23 cellular contexts compared by ENCODE assay signal in genomic region chr17:75546181-75546580, GRCh38. TPM values are rescaled to one million over a fixed set of nuclear protein-coding genes. Genes with fewer than 3 reads are reported as not detected.
A peak's percentile ranks its signal among the peaks of the same experiment; 100 is the strongest.
DNase-seq lines count a peak whose midpoint lies in the region; ATAC-seq, FAIRE-seq and TF ChIP-seq lines count a peak whose summit lies in the region.
"Had no signal": no experiment of that assay in that cellular context is flagged by ENCODE, and none has a peak within 500 bp of the region (broad histone marks: within the 10 kb centered on the region; RNA-seq: fewer than 3 reads in every experiment).

No MANE protein-coding gene starts in this region.

- peaks cover 17% of the 10 kb centered on the region for H3K4me1 ChIP-seq in cardiac muscle cell (ENCODE audit: low read depth)
- peaks cover 0 to 7% (median 0%) of the 10 kb centered on the region in 9 donors for H3K4me1 ChIP-seq in heart right ventricle
- peaks cover 92% of the 10 kb centered on the region for H3K4me1 ChIP-seq in body of pancreas
- H3K4me1 ChIP-seq in HepG2 (ENCODE audit: insufficient read depth, low read length) = peaks cover 46% of the 10 kb centered on the region

- TF ChIP-seq CTCF in cardiac muscle cell (IDR thresholded peaks at IDR 0.05; ENCODE audit: low read depth, low read length) = no peak
- no peak for TF ChIP-seq CTCF in heart right ventricle (IDR thresholded peaks at IDR 0.05)
- no peak for TF ChIP-seq CTCF in body of pancreas (IDR thresholded peaks at IDR 0.05)
- no peak for TF ChIP-seq CTCF in HepG2 (CRISPR knock-in tag; IDR thresholded peaks at IDR 0.05)
- no peak for TF ChIP-seq CTCF in type B pancreatic cell (conservative IDR thresholded peaks at IDR 0.05)
- TF ChIP-seq CTCF in GM13977 (IDR thresholded peaks at IDR 0.05; ENCODE audit: extremely low read depth, insufficient read depth, missing control alignments) = no peak

- POLR2A ChIA-PET in HepG2 (lab: Yijun Ruan, JAX) = interaction anchor here (1.2 kb wide), 1 partner anchor 21 kb away, joined by 4 read pairs; the partner anchor contains the start of gene LLGL2

- no peaks in the 10 kb centered on the region for H3K27me3 ChIP-seq in cardiac muscle cell
- no peaks in the 10 kb centered on the region for H3K27me3 ChIP-seq in heart right ventricle
- no peaks in the 10 kb centered on the region for H3K27me3 ChIP-seq in body of pancreas
- no peaks in the 10 kb centered on the region for H3K27me3 ChIP-seq in HepG2 (ENCODE audit: control insufficient read depth in 1 of 2, insufficient read depth in 2 of 2, low read length in 2 of 2)
- H3K27me3 ChIP-seq: BLaER1 had no signal

- CTCF ChIA-PET in HepG2 (lab: Yijun Ruan, JAX; ENCODE audit: low intra/inter-chr PET ratio, low total read pairs) = no interaction called here

- peak overlapping the region; percentile 51 for H3K27ac ChIP-seq in cardiac muscle cell
- H3K27ac ChIP-seq in heart right ventricle = no peak overlapping the region
- peak overlapping the region in 3 of 4 donors; percentile 59 to 79 (median 75) for H3K27ac ChIP-seq in body of pancreas
- H3K27ac ChIP-seq in HepG2 (ENCODE audit: extremely low read length, insufficient read depth, low read length) = no peak overlapping the region
- H3K27ac ChIP-seq: BLaER1, HL-60 had no signal

- no peaks in the 10 kb centered on the region for H3K27me3 Mint-ChIP-seq in type B pancreatic cell

- in situ Hi-C loops in HepG2 (cut with HindIII; ENCODE audit: extremely low pct_ligation_motif_present, low pct_unique_long_range_greater_than_20kb) = no loop called here
- in situ Hi-C loops in GM13977 (cut with MboI; ENCODE audit: low pct_unique_long_range_greater_than_20kb, low sequenced_read_pairs, unreplicated experiment) = no loop called here

- H3K9ac ChIP-seq in HepG2 (ENCODE audit: insufficient read depth, low read depth, low read length) = no peak overlapping the region
- H3K9ac ChIP-seq: BLaER1 had no signal

- 70 to 78% methylated on average over 13 of the region's 13 CpGs for WGBS in heart right ventricle, 2 donors
- 19 to 37% methylated on average over 8 to 13 of the region's 13 CpGs for WGBS in body of pancreas, 2 donors
- WGBS in HepG2 (ENCODE audit: low lambda C conversion rate) = 95% methylated on average over 13 of the region's 13 CpGs

- intact Hi-C loops in heart right ventricle (cut with DNase I) = no loop called here
- intact Hi-C loops in body of pancreas (cut with DNase I) = no loop called here
- intact Hi-C loops in HepG2 (cut with micrococcal nuclease; ENCODE audit: unreplicated experiment) = no loop called here

- no peak for TF ChIP-seq RAD21 in HepG2 (CRISPR knock-in tag; IDR thresholded peaks at IDR 0.05)

- H2AFZ ChIP-seq in HepG2 (ENCODE audit: low read length) = no peak overlapping the region
- H2AFZ ChIP-seq: GM23338 had no signal

- no peaks in the 10 kb centered on the region for H3K36me3 Mint-ChIP-seq in type B pancreatic cell

- H3K9me3 ChIP-seq in cardiac muscle cell (ENCODE audit: low read depth) = no peaks in the 10 kb centered on the region
- no peaks in the 10 kb centered on the region for H3K9me3 ChIP-seq in heart right ventricle
- no peaks in the 10 kb centered on the region for H3K9me3 ChIP-seq in body of pancreas
- no peaks in the 10 kb centered on the region for H3K9me3 ChIP-seq in HepG2 (ENCODE audit: low read length)
- H3K9me3 ChIP-seq: BLaER1 had no signal

- TF ChIP-seq EP300 in HepG2 (IDR thresholded peaks at IDR 0.05; ENCODE audit: low read depth in 2 of 2, low read length in 2 of 2) = no peak
- no peak for TF ChIP-seq EP300 in HepG2 (CRISPR knock-in tag; IDR thresholded peaks at IDR 0.05; ENCODE audit: borderline replicate concordance)

- no peaks in the 10 kb centered on the region for H3K9me3 Mint-ChIP-seq in type B pancreatic cell
- H3K9me3 Mint-ChIP-seq: CD8-positive, alpha-beta T cell; GM23338 had no signal

- H3K27ac Mint-ChIP-seq in type B pancreatic cell = peak overlapping the region; percentile 79
- H3K27ac Mint-ChIP-seq: CD8-positive, alpha-beta T cell had no signal

- H3K4me2 ChIP-seq in HepG2 (ENCODE audit: low read depth, low read length) = no peak overlapping the region
- H3K4me2 ChIP-seq: BLaER1, GM23338 had no signal

- DNase-seq in cardiac muscle cell (ENCODE audit: low read depth in 1 of 2, low spot score in 1 of 2) (no peak), heart right ventricle (no peak), body of pancreas (peak; percentile 43 to 67 (median 49)), HepG2 (ENCODE audit: low spot score) (no peak), type B pancreatic cell (ENCODE audit: extremely low spot score, unreplicated experiment) (no peak), GM13977 (ENCODE audit: low spot score) (no peak), frontal cortex (ENCODE audit: low spot score in 2 of 2) (no peak)
- DNase-seq: 8988T; CD8-positive, alpha-beta T cell; COR-L47; DMS 273 treated with DMSO at 0.1 percent for 48 hours; DMS53; DND-41; EL; HCEC 1CT; IMR-90 had no signal

- H4K20me1 ChIP-seq in HepG2 (ENCODE audit: insufficient read depth, low read length) = no peaks in the 10 kb centered on the region

- peaks cover 5% of the 10 kb centered on the region for H3K4me1 Mint-ChIP-seq in type B pancreatic cell (ENCODE audit: unreplicated experiment)

- no TSS peak for BruUV-seq in HepG2 (replicated peaks; lab: Mats Ljungman, UMichigan)

- ATAC-seq in heart right ventricle (no peak), body of pancreas (no peak), HepG2 (no peak), GM18907 (IDR thresholded peaks at IDR 0.05; ENCODE audit: unreplicated experiment) (no peak)
- ATAC-seq: CD8-positive, alpha-beta T cell; GM12878; GM23338 had no signal

- H3K36me3 ChIP-seq in cardiac muscle cell = no peaks in the 10 kb centered on the region
- no peaks in the 10 kb centered on the region for H3K36me3 ChIP-seq in heart right ventricle
- no peaks in the 10 kb centered on the region for H3K36me3 ChIP-seq in body of pancreas (replicated peaks in 1 of 2; ENCODE audit: insufficient read depth in 1 of 2, low read depth in 2 of 2)
- H3K36me3 ChIP-seq in HepG2 (replicated peaks in 1 of 2; ENCODE audit: control insufficient read depth in 1 of 2, insufficient read depth in 2 of 2, low read length in 2 of 2) = peaks cover 6 to 23% of the 10 kb centered on the region in 2 experiments; a peak in 3 of 5 replicates

- TF ChIP-seq POLR2A in body of pancreas (IDR thresholded peaks at IDR 0.05) (no peak), HepG2 (IDR thresholded peaks at IDR 0.05; ENCODE audit: insufficient read depth in 1 of 2, low read depth in 2 of 2, low read length in 2 of 2) (no peak)

- no peaks in the 10 kb centered on the region for H3K79me2 ChIP-seq in HepG2 (ENCODE audit: insufficient read depth, low read length)

- FAIRE-seq in HepG2 (lab: Jason Lieb, UNC) = no peak
- FAIRE-seq in frontal cortex (lab: Jason Lieb, UNC) = no peak
- FAIRE-seq: GM12878, H54 had no signal

- no peak overlapping the region for H3K4me3 Mint-ChIP-seq in type B pancreatic cell
- H3K4me3 Mint-ChIP-seq: CD8-positive, alpha-beta T cell; GM23338 had no signal

- no peak overlapping the region for H3K4me3 ChIP-seq in cardiac muscle cell
- H3K4me3 ChIP-seq in heart right ventricle = no peak overlapping the region
- no peak overlapping the region for H3K4me3 ChIP-seq in body of pancreas
- H3K4me3 ChIP-seq in HepG2 (replicated peaks in 1 of 3; ENCODE audit: insufficient read depth in 1 of 3, low read depth in 2 of 3, low read length in 3 of 3) = no peak overlapping the region
- H3K4me3 ChIP-seq: BLaER1, GM12878, GM23338 had no signal

RNA-seq across cellular contexts. Expression of gene LLGL2, which starts 20.7 kb away (rescaled TPM):
- total RNA-seq in cardiac muscle cell (28.1 and 40.3 TPM in 2 replicates), heart right ventricle (1 to 10 TPM; 1.1 to 5.0 (median 2.6) TPM), body of pancreas (100 to 1,000 TPM; 113 to 251 TPM), HepG2 (2016; rRNA removed; fragmentation: Illumina TruSeq; extraction: Trizol) (53.9 and 86.7 TPM in 2 replicates), type B pancreatic cell (ENCODE audit: low replicate concordance) (90.6 and 226 TPM in 2 replicates), frontal cortex (0.82 TPM)
- polyA plus RNA-seq in cardiac muscle cell (35.2 and 45.5 TPM in 2 replicates), heart right ventricle (10 to 100 TPM in 1 of 2 donors, 1 to 10 TPM in 1; 5.6 to 14.8 TPM), HepG2 (2011; rRNA removed) (83.0 and 109 TPM in 2 replicates)
- total RNA-seq in HepG2 (2016; cell fraction: cytosol; rRNA removed; fragmentation: Illumina TruSeq; extraction: Trizol; ENCODE audit: low read depth) = 27.2 and 32.8 TPM in 2 replicates
- 51.9 and 87.2 TPM in 2 replicates for total RNA-seq in HepG2 (2016; cell fraction: insoluble cytoplasmic fraction; rRNA removed; fragmentation: Illumina TruSeq; extraction: Trizol)
- 45.8 and 50.7 TPM in 2 replicates for total RNA-seq in HepG2 (2016; cell fraction: membrane; rRNA removed; fragmentation: Illumina TruSeq; extraction: Trizol)
- total RNA-seq in HepG2 (2016; cell fraction: nucleus; rRNA removed; fragmentation: Illumina TruSeq; extraction: Trizol) = 72.1 and 85.8 TPM in 2 replicates
- 40.2 and 67.1 TPM in 2 replicates for polyA plus RNA-seq in HepG2 (2011; cell fraction: cytosol; rRNA removed)
- 384 and 448 TPM in 2 replicates for polyA plus RNA-seq in HepG2 (2011; cell fraction: nucleus; rRNA removed)
- polyA plus RNA-seq in HepG2 (2012) = 33.3 and 59.5 TPM in 2 replicates
- polyA plus RNA-seq in HepG2 (2016; cell fraction: cytosol; fragmentation: Illumina TruSeq; extraction: Trizol; ENCODE audit: low read depth) = 23.2 and 28.1 TPM in 2 replicates
- polyA plus RNA-seq in HepG2 (2016; cell fraction: insoluble cytoplasmic fraction; fragmentation: Illumina TruSeq; extraction: Trizol; ENCODE audit: low read depth) = 41.6 and 52.9 TPM in 2 replicates
- 32.5 and 33.0 TPM in 2 replicates for polyA plus RNA-seq in HepG2 (2016; cell fraction: membrane; fragmentation: Illumina TruSeq; extraction: Trizol; ENCODE audit: low read depth)
- polyA plus RNA-seq in HepG2 (2016; cell fraction: nucleus; fragmentation: Illumina TruSeq; extraction: Trizol; ENCODE audit: insufficient read depth, low read depth) = 204 and 230 TPM in 2 replicates
- polyA minus RNA-seq in HepG2 (2011; rRNA and poly(A)+ RNA removed; ENCODE audit: low replicate concordance) = 30.9 and 126 TPM in 2 replicates
- polyA minus RNA-seq in HepG2 (2011; cell fraction: cytosol; rRNA and poly(A)+ RNA removed) = 30.6 and 31.7 TPM in 2 replicates
- polyA minus RNA-seq in HepG2 (2011; cell fraction: nucleus; rRNA and poly(A)+ RNA removed) = 79.4 and 86.0 TPM in 2 replicates
- total RNA-seq: HT1080 had no signal

RNA-seq across cellular contexts. Expression of gene TSEN54, which starts 29.9 kb away (rescaled TPM):
- total RNA-seq in cardiac muscle cell = 70.5 and 88.8 TPM in 2 replicates
- polyA plus RNA-seq in cardiac muscle cell = 52.8 and 64.4 TPM in 2 replicates
- 1 to 10 TPM; 4.2 to 9.9 (median 6.1) TPM for total RNA-seq in heart right ventricle
- polyA plus RNA-seq in heart right ventricle = 10 to 100 TPM; 13.6 to 18.1 TPM
- 100 to 1,000 TPM in 1 of 2 donors, 10 to 100 TPM in 1; 63.8 to 123 TPM for total RNA-seq in body of pancreas
- total RNA-seq in HepG2 (2016; rRNA removed; fragmentation: Illumina TruSeq; extraction: Trizol) = 43.6 and 62.9 TPM in 2 replicates
- total RNA-seq in HepG2 (2016; cell fraction: cytosol; rRNA removed; fragmentation: Illumina TruSeq; extraction: Trizol; ENCODE audit: low read depth) = 20.6 and 23.0 TPM in 2 replicates
- 44.0 and 64.1 TPM in 2 replicates for total RNA-seq in HepG2 (2016; cell fraction: insoluble cytoplasmic fraction; rRNA removed; fragmentation: Illumina TruSeq; extraction: Trizol)
- 44.5 and 45.0 TPM in 2 replicates for total RNA-seq in HepG2 (2016; cell fraction: membrane; rRNA removed; fragmentation: Illumina TruSeq; extraction: Trizol)
- total RNA-seq in HepG2 (2016; cell fraction: nucleus; rRNA removed; fragmentation: Illumina TruSeq; extraction: Trizol) = 39.9 and 48.4 TPM in 2 replicates
- 63.3 and 64.4 TPM in 2 replicates for polyA plus RNA-seq in HepG2 (2011; rRNA removed)
- polyA plus RNA-seq in HepG2 (2011; cell fraction: cytosol; rRNA removed) = 36.2 and 47.1 TPM in 2 replicates
- polyA plus RNA-seq in HepG2 (2011; cell fraction: nucleus; rRNA removed) = 87.7 and 89.1 TPM in 2 replicates
- polyA plus RNA-seq in HepG2 (2012) = 22.1 and 34.4 TPM in 2 replicates
- 20.4 and 20.5 TPM in 2 replicates for polyA plus RNA-seq in HepG2 (2016; cell fraction: cytosol; fragmentation: Illumina TruSeq; extraction: Trizol; ENCODE audit: low read depth)
- 37.7 and 50.5 TPM in 2 replicates for polyA plus RNA-seq in HepG2 (2016; cell fraction: insoluble cytoplasmic fraction; fragmentation: Illumina TruSeq; extraction: Trizol; ENCODE audit: low read depth)
- 30.9 and 35.9 TPM in 2 replicates for polyA plus RNA-seq in HepG2 (2016; cell fraction: membrane; fragmentation: Illumina TruSeq; extraction: Trizol; ENCODE audit: low read depth)
- polyA plus RNA-seq in HepG2 (2016; cell fraction: nucleus; fragmentation: Illumina TruSeq; extraction: Trizol; ENCODE audit: insufficient read depth, low read depth) = 108 and 110 TPM in 2 replicates
- 56.0 and 95.0 TPM in 2 replicates for polyA minus RNA-seq in HepG2 (2011; rRNA and poly(A)+ RNA removed; ENCODE audit: low replicate concordance)
- 11.3 and 14.0 TPM in 2 replicates for polyA minus RNA-seq in HepG2 (2011; cell fraction: cytosol; rRNA and poly(A)+ RNA removed)
- polyA minus RNA-seq in HepG2 (2011; cell fraction: nucleus; rRNA and poly(A)+ RNA removed) = 13.9 and 15.5 TPM in 2 replicates
- total RNA-seq in type B pancreatic cell (ENCODE audit: low replicate concordance) = 28.4 and 41.0 TPM in 2 replicates
- 11.4 TPM for total RNA-seq in frontal cortex

RNA-seq across cellular contexts. Expression of gene CASKIN2, which starts 30.8 kb away (rescaled TPM):
- total RNA-seq in cardiac muscle cell = 24.4 and 31.2 TPM in 2 replicates
- polyA plus RNA-seq in cardiac muscle cell = 18.1 and 27.3 TPM in 2 replicates
- total RNA-seq in heart right ventricle = 10 to 100 TPM; 29.0 to 59.2 (median 37.2) TPM
- 10 to 100 TPM; 17.6 to 31.2 TPM for polyA plus RNA-seq in heart right ventricle
- total RNA-seq in body of pancreas = 10 to 100 TPM in 1 of 2 donors, 1 to 10 TPM in 1; 9.1 to 16.2 TPM
- total RNA-seq in HepG2 (2016; rRNA removed; fragmentation: Illumina TruSeq; extraction: Trizol) = 5.2 and 10.6 TPM in 2 replicates
- 1.5 and 1.8 TPM in 2 replicates for total RNA-seq in HepG2 (2016; cell fraction: cytosol; rRNA removed; fragmentation: Illumina TruSeq; extraction: Trizol; ENCODE audit: low read depth)
- total RNA-seq in HepG2 (2016; cell fraction: insoluble cytoplasmic fraction; rRNA removed; fragmentation: Illumina TruSeq; extraction: Trizol) = 4.9 and 7.5 TPM in 2 replicates
- 3.4 and 4.1 TPM in 2 replicates for total RNA-seq in HepG2 (2016; cell fraction: membrane; rRNA removed; fragmentation: Illumina TruSeq; extraction: Trizol)
- total RNA-seq in HepG2 (2016; cell fraction: nucleus; rRNA removed; fragmentation: Illumina TruSeq; extraction: Trizol) = 6.8 and 8.0 TPM in 2 replicates
- 6.8 and 7.8 TPM in 2 replicates for polyA plus RNA-seq in HepG2 (2011; rRNA removed)
- 1.9 and 2.2 TPM in 2 replicates for polyA plus RNA-seq in HepG2 (2011; cell fraction: cytosol; rRNA removed)
- polyA plus RNA-seq in HepG2 (2011; cell fraction: nucleus; rRNA removed) = 23.6 and 26.5 TPM in 2 replicates
- 6.2 and 9.6 TPM in 2 replicates for polyA plus RNA-seq in HepG2 (2012)
- 0.61 and 0.68 TPM in 2 replicates for polyA plus RNA-seq in HepG2 (2016; cell fraction: cytosol; fragmentation: Illumina TruSeq; extraction: Trizol; ENCODE audit: low read depth)
- 4.4 and 7.0 TPM in 2 replicates for polyA plus RNA-seq in HepG2 (2016; cell fraction: insoluble cytoplasmic fraction; fragmentation: Illumina TruSeq; extraction: Trizol; ENCODE audit: low read depth)
- polyA plus RNA-seq in HepG2 (2016; cell fraction: membrane; fragmentation: Illumina TruSeq; extraction: Trizol; ENCODE audit: low read depth) = 1.6 and 1.8 TPM in 2 replicates
- polyA plus RNA-seq in HepG2 (2016; cell fraction: nucleus; fragmentation: Illumina TruSeq; extraction: Trizol; ENCODE audit: insufficient read depth, low read depth) = 16.3 and 16.6 TPM in 2 replicates
- 11.8 and 14.9 TPM in 2 replicates for polyA minus RNA-seq in HepG2 (2011; rRNA and poly(A)+ RNA removed; ENCODE audit: low replicate concordance)
- 4.9 and 5.0 TPM in 2 replicates for polyA minus RNA-seq in HepG2 (2011; cell fraction: cytosol; rRNA and poly(A)+ RNA removed)
- 17.0 and 20.4 TPM in 2 replicates for polyA minus RNA-seq in HepG2 (2011; cell fraction: nucleus; rRNA and poly(A)+ RNA removed)
- 29.5 and 31.2 TPM in 2 replicates for total RNA-seq in type B pancreatic cell (ENCODE audit: low replicate concordance)
- total RNA-seq in frontal cortex = 6.1 TPM

RNA-seq across cellular contexts. Expression of gene MYO15B, which starts 41.4 kb away (rescaled TPM):
- total RNA-seq in cardiac muscle cell (15.3 and 101 TPM in 2 replicates), heart right ventricle (10 to 100 TPM; 27.9 to 62.2 (median 45.8) TPM), body of pancreas (100 to 1,000 TPM in 1 of 2 donors, 10 to 100 TPM in 1; 61.2 to 183 TPM), HepG2 (2016; rRNA removed; fragmentation: Illumina TruSeq; extraction: Trizol) (1.9 and 2.8 TPM in 2 replicates), type B pancreatic cell (ENCODE audit: low replicate concordance) (48.2 and 49.0 TPM in 2 replicates), frontal cortex (19.6 TPM)
- polyA plus RNA-seq in cardiac muscle cell (21.3 and 49.2 TPM in 2 replicates), heart right ventricle (100 to 1,000 TPM in 1 of 2 donors, 10 to 100 TPM in 1; 30.8 to 205 TPM), HepG2 (2011; rRNA removed) (8.1 and 11.2 TPM in 2 replicates)
- 0.61 and 0.79 TPM in 2 replicates for total RNA-seq in HepG2 (2016; cell fraction: cytosol; rRNA removed; fragmentation: Illumina TruSeq; extraction: Trizol; ENCODE audit: low read depth)
- 1.1 and 2.7 TPM in 2 replicates for total RNA-seq in HepG2 (2016; cell fraction: insoluble cytoplasmic fraction; rRNA removed; fragmentation: Illumina TruSeq; extraction: Trizol)
- total RNA-seq in HepG2 (2016; cell fraction: membrane; rRNA removed; fragmentation: Illumina TruSeq; extraction: Trizol) = 0.83 and 1.2 TPM in 2 replicates
- 3.0 and 3.8 TPM in 2 replicates for total RNA-seq in HepG2 (2016; cell fraction: nucleus; rRNA removed; fragmentation: Illumina TruSeq; extraction: Trizol)
- polyA plus RNA-seq in HepG2 (2011; cell fraction: cytosol; rRNA removed) = 1.6 and 2.5 TPM in 2 replicates
- polyA plus RNA-seq in HepG2 (2011; cell fraction: nucleus; rRNA removed) = 122 and 144 TPM in 2 replicates
- polyA plus RNA-seq in HepG2 (2012) = 9.5 and 12.7 TPM in 2 replicates
- polyA plus RNA-seq in HepG2 (2016; cell fraction: cytosol; fragmentation: Illumina TruSeq; extraction: Trizol; ENCODE audit: low read depth) = 0.53 and 1.00 TPM in 2 replicates
- 0.63 and 1.4 TPM in 2 replicates for polyA plus RNA-seq in HepG2 (2016; cell fraction: insoluble cytoplasmic fraction; fragmentation: Illumina TruSeq; extraction: Trizol; ENCODE audit: low read depth)
- polyA plus RNA-seq in HepG2 (2016; cell fraction: membrane; fragmentation: Illumina TruSeq; extraction: Trizol; ENCODE audit: low read depth) = 0.49 and 0.86 TPM in 2 replicates
- polyA plus RNA-seq in HepG2 (2016; cell fraction: nucleus; fragmentation: Illumina TruSeq; extraction: Trizol; ENCODE audit: insufficient read depth, low read depth) = 12.0 and 13.6 TPM in 2 replicates
- 7.2 and 13.2 TPM in 2 replicates for polyA minus RNA-seq in HepG2 (2011; rRNA and poly(A)+ RNA removed; ENCODE audit: low replicate concordance)
- 3.0 and 6.8 TPM in 2 replicates for polyA minus RNA-seq in HepG2 (2011; cell fraction: cytosol; rRNA and poly(A)+ RNA removed)
- polyA minus RNA-seq in HepG2 (2011; cell fraction: nucleus; rRNA and poly(A)+ RNA removed) = 16.5 and 25.7 TPM in 2 replicates

Comparison
In these comparisons a context has a peak if more than half of its experiments do, and no peak if none do; other contexts are left out.
1. H3K27ac ChIP-seq: peak in cardiac muscle cell (single experiment) and body of pancreas (3 of 4); none in heart right ventricle (0 of 10) and HepG2 (single experiment).
2. DNase-seq: peak in body of pancreas (4 of 4); none in cardiac muscle cell (0 of 2), heart right ventricle (0 of 2), HepG2 (single experiment), type B pancreatic cell (single experiment), GM13977 (single experiment) and frontal cortex (0 of 2).